8 cellular contexts compared by ENCODE assay signal in genomic region chr19:16435238-16435911, GRCh38. TPM values are rescaled to one million over a fixed set of nuclear protein-coding genes. Genes with fewer than 3 reads are reported as not detected.
DNase-seq lines count a peak whose midpoint lies in the region; ATAC-seq and TF ChIP-seq lines count a peak whose summit lies in the region.

No MANE protein-coding gene starts in this region.

- DNase-seq in AG09309 (ENCODE audit: low read depth) (peak; percentile 89), RPMI7951 (ENCODE audit: low read depth) (peak; percentile 85), fibroblast of the conjunctiva (ENCODE audit: low read depth) (peak; percentile 79), omental fat pad (ENCODE audit: low spot score) (no peak), NCI-H2029 treated with DMSO at 0.1 percent for 48 hours (lab: John Stamatoyannopoulos, UW) (no peak), iPS-NIHi7 (ENCODE audit: extremely low spot score) (no peak)

- TF ChIP-seq POLR2A in GM18505 (IDR thresholded peaks at IDR 0.05; ENCODE audit: borderline replicate concordance, extremely low read depth, insufficient read depth, insufficient read length) = no peak

- peak; percentile 66 for ATAC-seq in omental fat pad (ENCODE audit: low FRiP score)
- ATAC-seq in GM19452 (IDR thresholded peaks at IDR 0.05; ENCODE audit: unreplicated experiment) = no peak
- no peak for ATAC-seq in GM18505 (IDR thresholded peaks at IDR 0.05; ENCODE audit: unreplicated experiment)

- TF ChIP-seq CTCF in AG09309 (IDR thresholded peaks at IDR 0.05; ENCODE audit: control insufficient read depth, insufficient read depth, low read depth, low read length, missing control alignments) (no peak), omental fat pad (IDR thresholded peaks at IDR 0.05) (no peak)

- H3K4me3 ChIP-seq in AG09309 (ENCODE audit: control insufficient read depth, low read depth, low read length) = no peak overlapping the region

RNA-seq across cellular contexts. Expression of gene EPS15L1, which starts 36.4 kb away (rescaled TPM):
- total RNA-seq in RPMI7951 (2014; rRNA removed; shearing (Covaris generic)) = 3.8 and 5.2 TPM in 2 replicates
- 10 to 100 TPM; 12.9 to 37.0 (median 20.1) TPM for total RNA-seq in omental fat pad

Comparison
In these comparisons a context has a peak if more than half of its experiments do, and no peak if none do; other contexts are left out.
1. DNase-seq: peak in AG09309 (single experiment), RPMI7951 (single experiment) and fibroblast of the conjunctiva (single experiment); none in omental fat pad (single experiment), NCI-H2029 treated with DMSO at 0.1 percent for 48 hours (single experiment) and iPS-NIHi7 (single experiment).